ENCODE assay signal across 8 cellular contexts in genomic region chr17:10729334-10730193, GRCh38. TPM values are rescaled to one million over a fixed set of nuclear protein-coding genes. Genes with fewer than 3 reads are reported as not detected.
DNase-seq lines count a peak whose midpoint lies in the region; ATAC-seq, FAIRE-seq and TF ChIP-seq lines count a peak whose summit lies in the region.

Gene TMEM220, minus strand, starts transcription at chr17:10730023. Its CDS starts 172 bp downstream, at chr17:10729851.

- POLR2A ChIA-PET in A549 (lab: Yijun Ruan, JAX), result interaction anchor here (0.6 to 1.9 kb wide), 3 partner anchors 24 to 1268 kb away, joined by 3 to 6 read pairs (median 3); partner anchors contain the start of gene ZNF18

- DNase-seq in A549 (ENCODE audit: low read depth in 1 of 2, low spot score in 1 of 2) (peak; percentile 48 to 74), coronary artery (ENCODE audit: low spot score) (peak; percentile 89), SIG-M5 treated with dmso at 0.1 percent for 504 hours (lab: John Stamatoyannopoulos, UW; ENCODE audit: unreplicated experiment) (no peak)
- DNase-seq in activated CD4-positive, alpha-beta T cell treated with anti-CD3 and anti-CD28 coated beads for 24 hours (ENCODE audit: low read depth in 2 of 2), result peak; percentile 13 to 17
- peak; percentile 18 to 45 for DNase-seq in stimulated activated CD4-positive, alpha-beta T cell treated with anti-CD3 and anti-CD28 coated beads, Interleukin-1b, Interleukin-23, amount 100 ng/mL, for 4 hours (ENCODE audit: low read depth in 2 of 2)

- H3K9me3 ChIP-seq in A549, result no peaks in the 10 kb centered on the region

- peak within 1 kb of the TSS; percentile 86 for H3K4me2 ChIP-seq in A549

- CTCF ChIA-PET in A549 (lab: Yijun Ruan, JAX), result interaction anchor here (0.8 to 2.0 kb wide), 4 partner anchors 83 to 1206 kb away, joined by 3 to 7 read pairs (median 3); no protein-coding TSS in a partner anchor

- peaks cover 8% of the 10 kb centered on the region for H3K4me1 ChIP-seq in A549

- no peaks in the 10 kb centered on the region for H3K27me3 ChIP-seq in layer of hippocampus (ENCODE audit: control insufficient read depth, insufficient read depth, low read length)

- TF ChIP-seq CTCF in A549 (IDR thresholded peaks at IDR 0.05) (no peak), coronary artery (IDR thresholded peaks at IDR 0.05) (no peak)

- no peak for FAIRE-seq in A549 (lab: Jason Lieb, UNC)

- WGBS in A549 (ENCODE audit: missing lambda C conversion rate), result 28% methylated on average over 50 of the region's 79 CpGs

- TF ChIP-seq RAD21 in A549 (conservative IDR thresholded peaks at IDR 0.05 in 1 of 2, IDR thresholded peaks at IDR 0.05 in 1 of 2), result no peak

- ATAC-seq in A549, result peak; percentile 90 to 95
- peak; percentile 79 for ATAC-seq in GM19023 (IDR thresholded peaks at IDR 0.05; ENCODE audit: unreplicated experiment)
- ATAC-seq in HG03354 (IDR thresholded peaks at IDR 0.05; ENCODE audit: poor library complexity, severe bottlenecking, unreplicated experiment), result peak; percentile 78

- H3K27ac ChIP-seq in A549 (peak within 1 kb of the TSS; percentile 69 to 93), coronary artery (peak within 1 kb of the TSS; percentile 85 to 91), layer of hippocampus (ENCODE audit: low read depth, low read length) (peak within 1 kb of the TSS; percentile 85)

- TF ChIP-seq POLR2A in A549 (IDR thresholded peaks at IDR 0.05; ENCODE audit: low read length), result peak; percentile 87

- H3K4me3 ChIP-seq in A549 (peak within 1 kb of the TSS; percentile 54), coronary artery (peak within 1 kb of the TSS; percentile 78)

- TF ChIP-seq EP300 in A549 (IDR thresholded peaks at IDR 0.05), result no peak

TF ChIP-seq in A549, 52 proteins besides CTCF, POLR2A, EP300 and RAD21:
- TF ChIP-seq CBX2 (IDR thresholded peaks at IDR 0.05; ENCODE audit: borderline replicate concordance, low read depth) (no peak), ESRRA (IDR thresholded peaks at IDR 0.05; ENCODE audit: borderline replicate concordance, low read length) (no peak), PHF8 (IDR thresholded peaks at IDR 0.05; ENCODE audit: borderline replicate concordance, low read depth) (0 out of 2 replicates have a peak, but pooled peaks have one; percentile 29), ZNF302 (CRISPR knock-in tag; IDR thresholded peaks at IDR 0.05) (no peak), KDM5A (IDR thresholded peaks at IDR 0.05) (no peak), USF2 (IDR thresholded peaks at IDR 0.05) (peak; percentile 45; the same call in 1 of the 2 replicates), HMGXB4 (CRISPR knock-in tag; IDR thresholded peaks at IDR 0.05; ENCODE audit: borderline replicate concordance) (no peak), SREBF2 (IDR thresholded peaks at IDR 0.05) (no peak), MAX (IDR thresholded peaks at IDR 0.05) (peak; percentile 93), JUN (IDR thresholded peaks at IDR 0.05) (peak in 1 of 2 experiments; percentile 83; a peak in 3 of 5 replicates), TFCP2L1 (CRISPR knock-in tag; IDR thresholded peaks at IDR 0.05) (no peak), MYC (IDR thresholded peaks at IDR 0.05; ENCODE audit: borderline replicate concordance, low read length) (peak; percentile 43; the same call in 1 of the 2 replicates), MAZ (IDR thresholded peaks at IDR 0.05; ENCODE audit: borderline replicate concordance, low read depth, low read length) (no peak), E2F6 (IDR thresholded peaks at IDR 0.05; ENCODE audit: borderline replicate concordance, low read depth) (peak; percentile 72)

RNA-seq across cellular contexts. Expression of gene TMEM220, which starts in this region (rescaled TPM):
- polyA plus RNA-seq in A549 (2011; rRNA removed) (6.0 and 6.3 TPM in 2 replicates), A549 (2017; fragmentation: RNase III; extraction: RNeasy Plus Mini Kit Qiagen cat#74134 plus additional on column Dnase treatment) (3.8 to 4.4 TPM (median 3.9 TPM) in 3 replicates)
- 1.9 and 2.0 TPM in 2 replicates for polyA plus RNA-seq in A549 (2012; cell fraction: cytosol; rRNA removed)
- polyA plus RNA-seq in A549 (2012; cell fraction: nucleus; rRNA removed), result 0.82 and 0.92 TPM in 2 replicates
- 2.0 and 4.3 TPM in 2 replicates for polyA minus RNA-seq in A549 (2011; rRNA and poly(A)+ RNA removed)
